Comparison of ENCODE assay signal across 16 cellular contexts in the genomic region with DNA sequence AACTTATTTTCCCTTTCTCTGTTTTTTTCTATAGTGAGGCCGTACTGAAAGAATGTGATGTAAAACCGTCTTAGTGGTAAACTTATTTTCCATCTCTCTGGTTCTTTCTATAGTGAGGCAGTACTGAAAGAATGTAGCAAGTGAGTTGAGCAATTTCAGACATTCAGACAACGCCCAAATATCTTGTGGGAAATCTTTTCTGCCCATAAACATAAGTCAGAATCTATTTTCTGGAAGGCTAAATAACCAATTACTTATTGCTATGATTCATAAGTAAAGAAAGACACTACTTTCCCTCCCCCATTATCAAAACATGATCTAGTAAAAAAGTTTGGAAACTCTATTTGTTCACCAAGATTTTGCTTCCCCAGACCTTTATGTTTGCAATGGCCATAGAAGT. TPM values are rescaled to one million over a fixed set of nuclear protein-coding genes. Genes with fewer than 3 reads are reported as not detected.
DNase-seq lines count a peak whose midpoint lies in the region; ATAC-seq, FAIRE-seq and TF ChIP-seq lines count a peak whose summit lies in the region.
"Had no signal": no experiment of that assay in that cellular context is flagged by ENCODE, and none has a peak within 500 bp of the region (broad histone marks: within the 10 kb centered on the region; RNA-seq: fewer than 3 reads in every experiment).

No MANE protein-coding gene starts in this region.

- H3K36me3 Mint-ChIP-seq in astrocyte (ENCODE audit: low read depth, unreplicated experiment), result no peaks in the 10 kb centered on the region
- H3K36me3 Mint-ChIP-seq: activated CD4-positive, alpha-beta memory T cell treated with anti-CD3 and anti-CD28 coated beads for 36 hours had no signal

- H3K79me2 ChIP-seq in astrocyte (ENCODE audit: insufficient read depth, low read length), result no peaks in the 10 kb centered on the region

- H3K27me3 Mint-ChIP-seq in astrocyte (ENCODE audit: low read depth, unreplicated experiment), result no peaks in the 10 kb centered on the region
- H3K27me3 Mint-ChIP-seq: activated CD4-positive, alpha-beta memory T cell treated with anti-CD3 and anti-CD28 coated beads for 36 hours had no signal

- H3K4me3 ChIP-seq in AG04449 (ENCODE audit: low read depth, low read length) (no peak overlapping the region), astrocyte (ENCODE audit: insufficient read depth, low read depth, low read length) (no peak overlapping the region), kidney epithelial cell (ENCODE audit: low read depth, low read length) (no peak overlapping the region)
- H3K4me3 ChIP-seq: mucosa of descending colon, right atrium auricular region, upper lobe of right lung had no signal

- TF ChIP-seq CTCF in AG04449 (IDR thresholded peaks at IDR 0.05; ENCODE audit: insufficient read depth, low read length, missing control alignments), result no peak
- TF ChIP-seq CTCF in astrocyte (IDR thresholded peaks at IDR 0.05; ENCODE audit: insufficient read depth, low read depth, low read length), result no peak
- no peak for TF ChIP-seq CTCF in kidney epithelial cell (IDR thresholded peaks at IDR 0.05; ENCODE audit: insufficient read depth, low read length, poor library complexity, severe bottlenecking)

- H2AFZ ChIP-seq in astrocyte (ENCODE audit: low read depth, low read length), result peak overlapping the region; percentile 48

- peak overlapping the region; percentile 99 for H3K27ac Mint-ChIP-seq in astrocyte (ENCODE audit: unreplicated experiment)
- H3K27ac Mint-ChIP-seq: activated CD4-positive, alpha-beta memory T cell treated with anti-CD3 and anti-CD28 coated beads for 36 hours; T-helper 17 cell had no signal

- no peaks in the 10 kb centered on the region for H3K36me3 ChIP-seq in astrocyte (ENCODE audit: insufficient read depth, low read length)
- H3K36me3 ChIP-seq in kidney epithelial cell (ENCODE audit: control insufficient read depth, insufficient read depth, low read length), result no peaks in the 10 kb centered on the region
- H3K36me3 ChIP-seq: right atrium auricular region, upper lobe of right lung had no signal

- H3K27me3 ChIP-seq in astrocyte (ENCODE audit: insufficient read depth, low read length) (no peaks in the 10 kb centered on the region), kidney epithelial cell (ENCODE audit: control insufficient read depth, insufficient read depth, low read length) (no peaks in the 10 kb centered on the region)
- H3K27me3 ChIP-seq: right atrium auricular region, upper lobe of right lung had no signal

- H3K9ac ChIP-seq in astrocyte (ENCODE audit: low read length), result peak overlapping the region; percentile 60

- peak overlapping the region; percentile 54 for H3K4me2 ChIP-seq in astrocyte (ENCODE audit: low read length)

- H3K9me3 ChIP-seq in astrocyte (ENCODE audit: insufficient read depth, low read depth, low read length), result no peaks in the 10 kb centered on the region
- H3K9me3 ChIP-seq: mucosa of descending colon, right atrium auricular region, upper lobe of right lung had no signal

- peaks cover 3% of the 10 kb centered on the region for H3K9me3 Mint-ChIP-seq in astrocyte (ENCODE audit: unreplicated experiment)
- H3K9me3 Mint-ChIP-seq: activated CD4-positive, alpha-beta memory T cell treated with anti-CD3 and anti-CD28 coated beads for 36 hours had no signal

- no peak for ATAC-seq in GM21825 (IDR thresholded peaks at IDR 0.05; ENCODE audit: unreplicated experiment)
- ATAC-seq: mucosa of descending colon, T-helper 17 cell, upper lobe of right lung had no signal

- H3K27ac ChIP-seq in astrocyte (ENCODE audit: low read depth, low read length), result peak overlapping the region; percentile 78
- H3K27ac ChIP-seq: C4-2B, right atrium auricular region, upper lobe of right lung had no signal

- H3K4me3 Mint-ChIP-seq in astrocyte (ENCODE audit: unreplicated experiment), result peak overlapping the region; percentile 24
- H3K4me3 Mint-ChIP-seq: activated CD4-positive, alpha-beta memory T cell treated with anti-CD3 and anti-CD28 coated beads for 36 hours; T-helper 17 cell had no signal

- CTCF ChIA-PET in AG04449 (lab: Yijun Ruan, JAX), result interaction anchor here (1.0 to 1.9 kb wide), 2 partner anchors 9 to 13 kb away, joined by 4 to 5 read pairs; no protein-coding TSS in a partner anchor

- H3K4me1 Mint-ChIP-seq in astrocyte (ENCODE audit: low read depth, unreplicated experiment), result peaks cover 8% of the 10 kb centered on the region

- no peaks in the 10 kb centered on the region for H4K20me1 ChIP-seq in astrocyte (ENCODE audit: insufficient read depth, low read length)

- FAIRE-seq in astrocyte (lab: Jason Lieb, UNC), result peak; percentile 52

- POLR2A ChIA-PET in AG04449 (lab: Yijun Ruan, JAX), result no interaction called here

- H3K4me1 ChIP-seq in astrocyte (ENCODE audit: insufficient read depth, low read length), result peaks cover 3% of the 10 kb centered on the region
- H3K4me1 ChIP-seq: right atrium auricular region, upper lobe of right lung had no signal

- DNase-seq in AG04449 (ENCODE audit: low read depth, low spot score) (peak; percentile 93), HS-27A (ENCODE audit: low read depth) (peak; percentile 72), astrocyte (ENCODE audit: low read depth) (peak; percentile 96), kidney epithelial cell (ENCODE audit: low read depth) (peak; percentile 50), cortex of kidney (lab: John Stamatoyannopoulos, UW) (no peak), NCI-H187 treated with DMSO at 0.1 percent for 48 hours (lab: John Stamatoyannopoulos, UW) (no peak), UCSD-AML1 (lab: John Stamatoyannopoulos, UW; ENCODE audit: unreplicated experiment) (no peak)
- DNase-seq: activated CD4-positive, alpha-beta memory T cell treated with anti-CD3 and anti-CD28 coated beads for 36 hours; activated naive CD4-positive, alpha-beta T cell treated with Interleukin-2 at 50 U/mL for 16 hours; mucosa of descending colon; NCI-H1694 treated with DMSO at 0.1 percent for 48 hours; T-helper 17 cell; upper lobe of right lung had no signal

RNA-seq across cellular contexts. Expression of a gene that starts 18.8 kb away (rescaled TPM):
- total RNA-seq in astrocyte (23.9 and 25.0 TPM in 2 replicates), kidney epithelial cell (37.8 and 40.1 TPM in 2 replicates)

Comparison
In these comparisons a context has a peak if more than half of its experiments do, and no peak if none do; other contexts are left out.
1. DNase-seq: peak in AG04449 (single experiment), HS-27A (single experiment), astrocyte (single experiment) and kidney epithelial cell (single experiment); none in cortex of kidney (single experiment), NCI-H187 treated with DMSO at 0.1 percent for 48 hours (single experiment) and UCSD-AML1 (single experiment).